Comparison of ENCODE assay signal across 1 cellular context in genomic region chrX:43557792-43558191, GRCh38.
TF ChIP-seq lines count a peak whose summit lies in the region.

No MANE protein-coding gene starts in this region.

TF ChIP-seq in K562, 482 proteins besides CTCF, POLR2A, EP300 and RAD21 (continued from another document):
- TF ChIP-seq ZBTB5 (IDR thresholded peaks at IDR 0.05) = no peak
